23 cellular contexts compared by ENCODE assay signal in genomic region chr9:16422114-16422513, GRCh38.
DNase-seq lines count a peak whose midpoint lies in the region; ATAC-seq, FAIRE-seq and TF ChIP-seq lines count a peak whose summit lies in the region.
"Had no signal": no experiment of that assay in that cellular context is flagged by ENCODE, and none has a peak within 500 bp of the region (broad histone marks: within the 10 kb centered on the region; RNA-seq: fewer than 3 reads in every experiment).

No MANE protein-coding gene starts in this region.

- BruUV-seq in A673 (replicated peaks; lab: Mats Ljungman, UMichigan), result no TSS peak

- no peak overlapping the region for H4K91ac ChIP-seq in H1 (replicated peaks; ENCODE audit: insufficient read length, low read length)

- intact Hi-C loops in A673 (cut with micrococcal nuclease; ENCODE audit: unreplicated experiment), result no loop called here
- intact Hi-C loops in prostate gland (cut with DNase I), result no loop called here
- intact Hi-C loops in heart left ventricle (cut with DNase I), result no loop called here

- ATAC-seq in heart left ventricle, result no peak
- ATAC-seq: HepG2, K562, PC-3 had no signal

- CTCF ChIA-PET in A673 (lab: Charles Lee), result no interaction called here
- CTCF ChIA-PET in H1 (lab: Charles Lee; ENCODE audit: partially characterized antibody), result interaction anchor here (1.5 kb wide), 1 partner anchor 106 kb away, joined by 5 read pairs; no protein-coding TSS in a partner anchor

- TF ChIP-seq CTCF in A673 (conservative IDR thresholded peaks at IDR 0.05; ENCODE audit: low read depth, low read length) (no peak), H1 (IDR thresholded peaks at IDR 0.05; ENCODE audit: control extremely low read depth in 1 of 3, insufficient read depth in 1 of 3, low read depth in 1 of 3, low read length in 3 of 3) (no peak), neural cell (IDR thresholded peaks at IDR 0.05; ENCODE audit: poor library complexity, severe bottlenecking) (no peak), prostate gland (IDR thresholded peaks at IDR 0.05) (no peak), heart left ventricle (IDR thresholded peaks at IDR 0.05) (no peak)

- H2BK5ac ChIP-seq in H1 (ENCODE audit: low read depth, low read length), result no peak overlapping the region

- FAIRE-seq in H1 (lab: Jason Lieb, UNC), result peak; percentile 19
- FAIRE-seq: GM19239, HepG2, K562 had no signal

- H3K4me1 ChIP-seq in A673 (ENCODE audit: insufficient read depth, low read length, poor library complexity, severe bottlenecking), result peaks cover 16% of the 10 kb centered on the region
- peaks cover 0 to 12% (median 9%) of the 10 kb centered on the region in 4 experiments; a peak in 4 of 7 replicates for H3K4me1 ChIP-seq in H1 (replicated peaks in 1 of 4; ENCODE audit: control insufficient read depth in 3 of 4, insufficient read depth in 4 of 4, low read length in 3 of 4)
- no peaks in the 10 kb centered on the region for H3K4me1 ChIP-seq in prostate gland (replicated peaks)
- H3K4me1 ChIP-seq in heart left ventricle, result no peaks in the 10 kb centered on the region

- TF ChIP-seq RAD21 in H1 (IDR thresholded peaks at IDR 0.05 in 1 of 2, conservative IDR thresholded peaks at IDR 0.05 in 1 of 2; ENCODE audit: low read depth in 2 of 2, low read length in 2 of 2), result no peak
- no peak for TF ChIP-seq RAD21 in neural cell (conservative IDR thresholded peaks at IDR 0.05)

- no peak overlapping the region for H3K23ac ChIP-seq in H1 (ENCODE audit: insufficient read length)

- POLR2A ChIA-PET in A673 (lab: Charles Lee; ENCODE audit: low non-redundant PET), result no interaction called here
- POLR2A ChIA-PET in H1 (lab: Charles Lee; ENCODE audit: partially characterized antibody), result no interaction called here

- H3K4me2 ChIP-seq in H1 (ENCODE audit: insufficient read depth in 1 of 2, low read depth in 2 of 2, low read length in 2 of 2) (no peak overlapping the region), neural cell (ENCODE audit: low read length) (no peak overlapping the region)

- TF ChIP-seq EP300 in H1 (IDR thresholded peaks at IDR 0.05; ENCODE audit: borderline replicate concordance in 1 of 2, low read depth in 2 of 2, low read length in 2 of 2) (no peak), neural cell (conservative IDR thresholded peaks at IDR 0.05; ENCODE audit: poor library complexity, severe bottlenecking) (no peak)

- H2BK120ac ChIP-seq in H1 (replicated peaks; ENCODE audit: low read depth, low read length), result no peak overlapping the region

- H2AFZ ChIP-seq in H1 (ENCODE audit: low read length) (no peak overlapping the region), neural cell (ENCODE audit: low read depth, low read length) (no peak overlapping the region)

- H3K27ac ChIP-seq in A673 (ENCODE audit: low read depth, low read length, poor library complexity, severe bottlenecking) (peak overlapping the region; percentile 64), SK-N-MC (peak overlapping the region; percentile 70; the same call in 1 of the 2 replicates), H1 (ENCODE audit: low read depth, low read length) (no peak overlapping the region), neural cell (ENCODE audit: low read length) (no peak overlapping the region), prostate gland (no peak overlapping the region), heart left ventricle (no peak overlapping the region)
- H3K27ac ChIP-seq: 22Rv1, SJSA1 had no signal

- H3F3A ChIP-seq in neural cell (ENCODE audit: insufficient read depth, low read length, poor library complexity, severe bottlenecking), result no peaks in the 10 kb centered on the region

- no peaks in the 10 kb centered on the region for H3K36me3 ChIP-seq in A673 (ENCODE audit: insufficient read depth, low read length, poor library complexity, severe bottlenecking)
- H3K36me3 ChIP-seq in SK-N-MC (ENCODE audit: insufficient read depth, low read length), result no peaks in the 10 kb centered on the region; the same call in 1 of the 2 replicates
- peaks cover 0 to 12% (median 5%) of the 10 kb centered on the region in 4 experiments; a peak in 4 of 8 replicates for H3K36me3 ChIP-seq in H1 (ENCODE audit: control insufficient read depth in 2 of 4, insufficient read depth in 4 of 4, low read length in 3 of 4)
- no peaks in the 10 kb centered on the region for H3K36me3 ChIP-seq in neural cell (ENCODE audit: insufficient read depth, low read length)
- H3K36me3 ChIP-seq in prostate gland, result no peaks in the 10 kb centered on the region
- H3K36me3 ChIP-seq in heart left ventricle, result peaks cover 0 to 3% (median 0%) of the 10 kb centered on the region in 9 donors
- H3K36me3 ChIP-seq: SJSA1 had no signal

- H3K14ac ChIP-seq in H1 (ENCODE audit: insufficient read length), result no peak overlapping the region

- H3K79me2 ChIP-seq in H1 (ENCODE audit: control insufficient read depth in 1 of 2, insufficient read depth in 2 of 2, low read length in 2 of 2) (no peaks in the 10 kb centered on the region), neural cell (replicated peaks; ENCODE audit: insufficient read depth, low read length) (no peaks in the 10 kb centered on the region)

- H4K8ac ChIP-seq in H1 (ENCODE audit: extremely low read depth, insufficient read depth, low read length), result no peak overlapping the region

- H2BK20ac ChIP-seq in H1 (ENCODE audit: low read length), result no peak overlapping the region

- H2AK5ac ChIP-seq in H1 (ENCODE audit: low read depth, low read length), result no peak overlapping the region

- no peak for TF ChIP-seq POLR2A in H1 (IDR thresholded peaks at IDR 0.05; ENCODE audit: control extremely low read depth in 1 of 2, low read depth in 2 of 2, low read length in 2 of 2)
- no peak for TF ChIP-seq POLR2A in prostate gland (IDR thresholded peaks at IDR 0.05)
- no peak for TF ChIP-seq POLR2A in heart left ventricle (IDR thresholded peaks at IDR 0.05)

- no peak overlapping the region for H2BK15ac ChIP-seq in H1 (ENCODE audit: low read length)

- H3K79me1 ChIP-seq in H1 (ENCODE audit: low read depth, low read length), result no peaks in the 10 kb centered on the region

- no peak overlapping the region for H3K4me3 ChIP-seq in A673 (ENCODE audit: low read depth, low read length, poor library complexity, severe bottlenecking)
- peak overlapping the region; percentile 62 for H3K4me3 ChIP-seq in SK-N-MC
- no peak overlapping the region for H3K4me3 ChIP-seq in H1 (ENCODE audit: extremely low read depth in 1 of 4, insufficient read depth in 2 of 4, low read depth in 3 of 4, low read length in 4 of 4)
- peak overlapping the region; percentile 4 for H3K4me3 ChIP-seq in neural cell (ENCODE audit: low read length)
- H3K4me3 ChIP-seq in prostate gland, result no peak overlapping the region
- no peak overlapping the region for H3K4me3 ChIP-seq in heart left ventricle
- H3K4me3 ChIP-seq: K562, SJSA1 had no signal

- no peaks in the 10 kb centered on the region for H3K9me2 ChIP-seq in neural cell (ENCODE audit: insufficient read depth, low read length)

- H3K18ac ChIP-seq in H1 (ENCODE audit: extremely low read depth, low read length), result no peak overlapping the region

- H3K27me3 ChIP-seq in A673 (replicated peaks; ENCODE audit: insufficient read depth, low read depth, low read length, poor library complexity) (no peaks in the 10 kb centered on the region), H1 (replicated peaks in 1 of 4; ENCODE audit: control insufficient read depth in 3 of 4, extremely low read depth in 1 of 4, insufficient read depth in 3 of 4, low read length in 3 of 4) (no peaks in the 10 kb centered on the region), neural cell (ENCODE audit: insufficient read depth, low read depth, low read length) (peaks cover 3% of the 10 kb centered on the region), prostate gland (replicated peaks; ENCODE audit: insufficient read depth) (no peaks in the 10 kb centered on the region), heart left ventricle (no peaks in the 10 kb centered on the region)
- H3K27me3 ChIP-seq: SJSA1 had no signal

- 88% methylated on average over 5 of the region's 5 CpGs; no CpG with 5 or more reads in 1 of the 2 experiments for WGBS in H1 (ENCODE audit: extremely low coverage in 1 of 2, insufficient coverage in 1 of 2, insufficient read length in 1 of 2, insufficient replicate concordance in 2 of 2, low coverage in 1 of 2, low lambda C conversion rate in 2 of 2, missing lambda C conversion rate in 1 of 2), 2 experiments
- 94% methylated on average over 5 of the region's 5 CpGs for WGBS in prostate gland
- 61 to 82% (median 67%) methylated on average over 5 of the region's 5 CpGs for WGBS in heart left ventricle, 4 donors

- DNase-seq in A673 (ENCODE audit: low spot score), result no peak
- no peak for DNase-seq in SK-N-MC (ENCODE audit: low read depth, low spot score)
- no peak for DNase-seq in H1 (ENCODE audit: low read depth in 1 of 2, low spot score in 2 of 2)
- no peak for DNase-seq in prostate gland (ENCODE audit: low spot score)
- DNase-seq in heart left ventricle, result no peak
- no peak for DNase-seq in NCI-H1105 (lab: John Stamatoyannopoulos, UW)
- DNase-seq: ACHN; Calu3; DND-41; Kasumi-1; NCI-H1105 treated with DMSO at 0.1 percent for 48 hours; NCI-H146; NCI-H2029; NCI-H446; NCI-H774; NK-92 treated with Interleukin-12 subunit alpha and Interleukin-12 subunit beta, amount 100 ng/mL, for 24 hours; PC-3 had no signal

- H3K56ac ChIP-seq in H1 (replicated peaks; ENCODE audit: insufficient read length, low read depth, low read length), result no peak overlapping the region

- no peak overlapping the region for H2BK12ac ChIP-seq in H1 (ENCODE audit: low read depth, low read length)

- H3K9me3 ChIP-seq in A673 (ENCODE audit: low read depth, low read length, poor library complexity, severe bottlenecking) (no peaks in the 10 kb centered on the region), SK-N-MC (ENCODE audit: low read depth, low read length) (no peaks in the 10 kb centered on the region), H1 (ENCODE audit: insufficient read depth in 2 of 2, low read depth in 1 of 2, low read length in 1 of 2) (0 out of 4 replicates have a peak, but pooled peaks cover 0 to 3% of the 10 kb centered on the region in 2 experiments), neural cell (ENCODE audit: low read length) (no peaks in the 10 kb centered on the region), prostate gland (no peaks in the 10 kb centered on the region), heart left ventricle (no peaks in the 10 kb centered on the region)
- H3K9me3 ChIP-seq: SJSA1 had no signal

- H3K4ac ChIP-seq in H1 (replicated peaks; ENCODE audit: insufficient read length, low read depth, low read length), result no peak overlapping the region

- H4K20me1 ChIP-seq in H1 (replicated peaks in 1 of 2; ENCODE audit: control insufficient read depth in 1 of 2, insufficient read depth in 2 of 2, low read length in 2 of 2) (no peaks in the 10 kb centered on the region), neural cell (ENCODE audit: insufficient read depth) (no peaks in the 10 kb centered on the region)

- no peak overlapping the region for H4K5ac ChIP-seq in H1 (ENCODE audit: insufficient read length, low read depth, low read length)

- no peaks in the 10 kb centered on the region for H3K23me2 ChIP-seq in H1 (ENCODE audit: low read depth, low read length)

- peak overlapping the region; percentile 24 for H3K9ac ChIP-seq in SK-N-MC (ENCODE audit: insufficient read length)
- no peak overlapping the region for H3K9ac ChIP-seq in H1 (replicated peaks in 1 of 4; ENCODE audit: extremely low read depth in 1 of 4, low read depth in 3 of 4, low read length in 3 of 4)
- H3K9ac ChIP-seq in neural cell (ENCODE audit: low read length), result no peak overlapping the region

TF ChIP-seq in neural cell, 6 proteins besides CTCF, POLR2A, EP300 and RAD21 (continues in another document):
- no peak for TF ChIP-seq MXI1 (conservative IDR thresholded peaks at IDR 0.05; ENCODE audit: poor library complexity, severe bottlenecking)

Comparison
In these comparisons a context has a peak if more than half of its experiments do, and no peak if none do; other contexts are left out.
1. H3K27ac ChIP-seq: peak in A673 (single experiment) and SK-N-MC (single experiment); none in H1 (single experiment), neural cell (single experiment), prostate gland (0 of 2) and heart left ventricle (0 of 12).
2. H3K4me3 ChIP-seq: peak in SK-N-MC (single experiment) and neural cell (single experiment); none in A673 (single experiment), H1 (0 of 4), prostate gland (0 of 2) and heart left ventricle (0 of 12).